In the genomic region with DNA sequence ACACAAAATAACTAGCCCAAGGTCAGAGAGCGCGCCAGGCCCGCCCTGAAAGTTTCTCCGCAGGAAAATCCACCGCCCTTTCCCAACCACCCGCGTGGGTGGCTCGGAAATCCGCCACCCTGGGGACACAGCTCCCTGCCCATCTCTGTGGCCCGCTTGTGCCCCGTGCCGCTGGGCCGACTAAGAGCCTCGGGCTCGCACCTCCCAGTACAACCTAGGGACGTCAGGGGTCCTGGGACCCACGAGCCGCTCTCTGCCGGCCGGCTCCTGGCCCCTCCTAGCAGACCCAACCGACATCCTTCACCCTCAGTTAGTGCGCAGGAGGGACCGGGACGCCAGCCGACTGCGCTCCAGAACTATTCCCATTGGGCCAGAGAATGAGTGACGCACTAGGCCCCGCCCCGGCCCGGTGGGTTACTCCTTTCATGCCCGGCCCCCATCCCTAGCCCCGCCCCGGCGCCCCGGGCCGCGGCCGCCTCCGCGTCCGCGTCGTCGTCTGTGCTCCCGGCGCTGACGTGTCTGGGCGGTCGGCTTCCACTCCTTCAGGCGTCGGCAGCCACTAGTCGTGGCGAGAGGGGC, we compare ENCODE assay signal across 7 cellular contexts.
DNase-seq lines count a peak whose midpoint lies in the region; ATAC-seq and TF ChIP-seq lines count a peak whose summit lies in the region.

No MANE protein-coding gene starts in this region.

- peak overlapping the region; percentile 84 for H3K4me3 ChIP-seq in retinal pigment epithelial cell (ENCODE audit: low read length)

- DNase-seq in NCI-H2029 treated with DMSO at 0.1 percent for 48 hours (lab: John Stamatoyannopoulos, UW) (peak; percentile 84), T1000 (lab: John Stamatoyannopoulos, UW) (peak; percentile 95), astrocyte of the hippocampus (ENCODE audit: low read depth, low spot score) (peak; percentile 100), hypothalamus (lab: John Stamatoyannopoulos, UW) (peak; percentile 52 to 99 (median 95)), retinal pigment epithelial cell (ENCODE audit: low read depth) (peak; percentile 91)

- ATAC-seq in GM18511 (IDR thresholded peaks at IDR 0.05; ENCODE audit: unreplicated experiment) (peak; percentile 91), HG03025 (IDR thresholded peaks at IDR 0.05; ENCODE audit: low FRiP score, unreplicated experiment) (peak; percentile 94)

- no peak for TF ChIP-seq CTCF in retinal pigment epithelial cell (conservative IDR thresholded peaks at IDR 0.05; ENCODE audit: low read depth, low read length)

Comparison
In these comparisons a context has a peak if more than half of its experiments do, and no peak if none do; other contexts are left out.
1. Peak in every context shown above with its lines: DNase-seq, ATAC-seq and H3K4me3 ChIP-seq.